In the genomic region with DNA sequence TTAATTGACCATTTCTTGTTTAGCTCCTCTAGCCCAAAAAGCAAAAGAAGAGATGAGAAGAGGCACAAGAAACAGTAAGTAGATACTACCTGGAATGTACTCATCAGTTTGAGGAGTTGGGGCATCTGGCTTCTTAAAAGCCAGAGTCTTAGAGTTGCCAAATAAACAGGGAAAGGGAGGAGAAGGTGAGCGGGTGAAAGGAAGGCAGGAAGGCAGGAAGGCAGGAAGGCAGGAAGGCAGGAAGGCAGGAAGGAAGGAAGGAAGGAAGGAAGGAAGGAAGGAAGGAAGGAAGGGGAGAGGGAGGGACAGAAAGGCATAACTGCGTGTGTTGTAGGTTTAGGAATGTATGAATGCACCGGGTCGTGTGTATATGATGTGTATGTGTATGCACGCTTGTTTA, we compare ENCODE assay signal across 32 cellular contexts. TPM values are rescaled to one million over a fixed set of nuclear protein-coding genes. Genes with fewer than 3 reads are reported as not detected.
A peak's percentile ranks its signal among the peaks of the same experiment; 100 is the strongest.
DNase-seq lines count a peak whose midpoint lies in the region; ATAC-seq and TF ChIP-seq lines count a peak whose summit lies in the region.
"Had no signal": no experiment of that assay in that cellular context is flagged by ENCODE, and none has a peak within 500 bp of the region (broad histone marks: within the 10 kb centered on the region; RNA-seq: fewer than 3 reads in every experiment).

No MANE protein-coding gene starts in this region.

- H3K36me3 Mint-ChIP-seq in glutamatergic neuron (ENCODE audit: unreplicated experiment): peaks cover 5% of the 10 kb centered on the region
- H3K36me3 Mint-ChIP-seq: CD14-positive monocyte; CD4-positive, alpha-beta memory T cell; CD4-positive, CD25-positive, alpha-beta regulatory T cell; CD8-positive, alpha-beta memory T cell; CD8-positive, alpha-beta T cell had no signal

- H3K36me3 ChIP-seq in SK-N-MC (ENCODE audit: insufficient read depth, low read length): peaks cover 6% of the 10 kb centered on the region
- H3K36me3 ChIP-seq: BLaER1; BLaER1 treated with 17β-estradiol and CSF1 and Interleukin-3, amounts not matched to agents 10 nM and 100 nM had no signal

- DNase-seq in SK-N-MC (ENCODE audit: low read depth, low spot score): peak; percentile 68
- no peak for DNase-seq in glutamatergic neuron
- no peak for DNase-seq in cerebellum (ENCODE audit: low spot score)
- DNase-seq: 8988T; ACHN; AML-193; BE2C; C1 segment of cervical spinal cord; Caco-2; Calu3; CD4-positive, alpha-beta memory T cell; CD4-positive, alpha-beta T cell; CD4-positive, CD25-positive, alpha-beta regulatory T cell; CD8-positive, alpha-beta memory T cell; CD8-positive, alpha-beta T cell; COR-L47; DMS 273 treated with DMSO at 0.1 percent for 48 hours; DMS153; DMS53; DMS79; DMS79 treated with DMSO at 0.1 percent for 48 hours; DND-41; EL had no signal

- peak overlapping the region; percentile 16 for H3K9ac ChIP-seq in SK-N-MC (ENCODE audit: insufficient read length)
- H3K9ac ChIP-seq: BLaER1; BLaER1 treated with 17β-estradiol and CSF1 and Interleukin-3, amounts not matched to agents 10 nM and 100 nM had no signal

- H3K27ac ChIP-seq in 22Rv1 (0 out of 2 replicates have a peak overlapping the region, but pooled peaks have one; percentile 30), SK-N-MC (peak overlapping the region; percentile 99)
- H3K27ac ChIP-seq: A549; BLaER1; BLaER1 treated with 17β-estradiol and CSF1 and Interleukin-3, amounts not matched to agents 10 nM and 100 nM; C4-2B had no signal

- peaks cover 5% of the 10 kb centered on the region for H3K9me3 Mint-ChIP-seq in glutamatergic neuron (ENCODE audit: unreplicated experiment)
- H3K9me3 Mint-ChIP-seq: CD14-positive monocyte; CD4-positive, alpha-beta T cell; CD8-positive, alpha-beta T cell had no signal

- TF ChIP-seq CTCF in 22Rv1 (IDR thresholded peaks at IDR 0.05) (no peak), glutamatergic neuron (IDR thresholded peaks at IDR 0.05; ENCODE audit: partially characterized antibody, unreplicated experiment) (no peak)

- no peaks in the 10 kb centered on the region for H3K4me1 Mint-ChIP-seq in glutamatergic neuron (ENCODE audit: low read depth, unreplicated experiment)
- H3K4me1 Mint-ChIP-seq: B cell; CD14-positive monocyte; CD4-positive, alpha-beta memory T cell; CD4-positive, CD25-positive, alpha-beta regulatory T cell; CD8-positive, alpha-beta memory T cell had no signal

- no peaks in the 10 kb centered on the region for H3K9me3 ChIP-seq in SK-N-MC (ENCODE audit: low read depth, low read length)
- H3K9me3 ChIP-seq: A549; BE2C; BLaER1; BLaER1 treated with 17β-estradiol and CSF1 and Interleukin-3, amounts not matched to agents 10 nM and 100 nM; Caco-2 had no signal

- peaks cover 15% of the 10 kb centered on the region for H3K27me3 Mint-ChIP-seq in glutamatergic neuron (ENCODE audit: unreplicated experiment)
- H3K27me3 Mint-ChIP-seq: CD4-positive, CD25-positive, alpha-beta regulatory T cell had no signal

- no peak for ATAC-seq in GM21717 (IDR thresholded peaks at IDR 0.05; ENCODE audit: unreplicated experiment)
- ATAC-seq in HG02678 (IDR thresholded peaks at IDR 0.05; ENCODE audit: unreplicated experiment): no peak
- ATAC-seq: A549; CD8-positive, alpha-beta T cell had no signal

- H3K4me3 Mint-ChIP-seq in glutamatergic neuron (ENCODE audit: unreplicated experiment): no peak overlapping the region
- H3K4me3 Mint-ChIP-seq: B cell; CD14-positive monocyte; CD4-positive, alpha-beta memory T cell; CD4-positive, alpha-beta T cell; CD4-positive, CD25-positive, alpha-beta regulatory T cell; CD8-positive, alpha-beta memory T cell; CD8-positive, alpha-beta T cell had no signal

- H3K27ac Mint-ChIP-seq in glutamatergic neuron (ENCODE audit: unreplicated experiment): peak overlapping the region; percentile 18
- H3K27ac Mint-ChIP-seq: B cell; CD14-positive monocyte; CD4-positive, alpha-beta memory T cell; CD4-positive, alpha-beta T cell; CD4-positive, CD25-positive, alpha-beta regulatory T cell; CD8-positive, alpha-beta memory T cell; CD8-positive, alpha-beta T cell had no signal

- H3K4me3 ChIP-seq in SK-N-MC: peak overlapping the region; percentile 71
- H3K4me3 ChIP-seq: A549; BLaER1; BLaER1 treated with 17β-estradiol and CSF1 and Interleukin-3, amounts not matched to agents 10 nM and 100 nM had no signal

RNA-seq across cellular contexts. Expression of a gene that starts 56.7 kb away (rescaled TPM):
- total RNA-seq in glutamatergic neuron (ENCODE audit: unreplicated experiment) (0.32 TPM), cerebellum (1.3 TPM)
- total RNA-seq: B cell; CD4-positive, alpha-beta memory T cell; CD4-positive, alpha-beta T cell; CD4-positive, CD25-positive, alpha-beta regulatory T cell; CD8-positive, alpha-beta memory T cell; CD8-positive, alpha-beta T cell had no signal
